In genomic region chr6:142822882-142823578, GRCh38 we compare ENCODE assay signal across 9 cellular contexts.
DNase-seq lines count a peak whose midpoint lies in the region; ATAC-seq lines count a peak whose summit lies in the region.
"Had no signal": no experiment of that assay in that cellular context is flagged by ENCODE, and none has a peak within 500 bp of the region (broad histone marks: within the 10 kb centered on the region; RNA-seq: fewer than 3 reads in every experiment).

No MANE protein-coding gene starts in this region.

- H3K27ac Mint-ChIP-seq in activated naive CD4-positive, alpha-beta T cell treated with anti-CD3 and anti-CD28 coated beads, Interleukin-2, amount 50 U/mL, for 24 hours = peak overlapping the region; percentile 99

- peak overlapping the region; percentile 83 for H3K4me3 Mint-ChIP-seq in activated naive CD4-positive, alpha-beta T cell treated with anti-CD3 and anti-CD28 coated beads, Interleukin-2, amount 50 U/mL, for 24 hours

- DNase-seq in activated naive CD4-positive, alpha-beta T cell treated with Interleukin-2 at 50 U/mL for 16 hours = no peak
- peak; percentile 86 for DNase-seq in NCI-H82 treated with DMSO at 0.1 percent for 48 hours (lab: John Stamatoyannopoulos, UW; ENCODE audit: unreplicated experiment)
- DNase-seq in dermis blood vessel endothelial cell = peak; percentile 15
- DNase-seq in stimulated activated naive CD8-positive, alpha-beta T cell treated with anti-CD3 and anti-CD28 coated beads, Interleukin-15, Interleukin-2, amounts not matched to agents 100 U/mL and 50 U/mL, for 24 hours = peak; percentile 49
- DNase-seq in NCI-H774 (lab: John Stamatoyannopoulos, UW) = no peak
- no peak for DNase-seq in GM19240 (ENCODE audit: insufficient read length, low spot score)
- no peak for DNase-seq in retina
- DNase-seq: kidney glomerular epithelial cell had no signal

- no peaks in the 10 kb centered on the region for H3K27me3 Mint-ChIP-seq in activated naive CD4-positive, alpha-beta T cell treated with anti-CD3 and anti-CD28 coated beads, Interleukin-2, amount 50 U/mL, for 24 hours

- H3K9me3 Mint-ChIP-seq in activated naive CD4-positive, alpha-beta T cell treated with anti-CD3 and anti-CD28 coated beads, Interleukin-2, amount 50 U/mL, for 24 hours = no peaks in the 10 kb centered on the region

- peaks cover 22% of the 10 kb centered on the region for H3K36me3 Mint-ChIP-seq in activated naive CD4-positive, alpha-beta T cell treated with anti-CD3 and anti-CD28 coated beads, Interleukin-2, amount 50 U/mL, for 24 hours

- peaks cover 81% of the 10 kb centered on the region for H3K4me1 Mint-ChIP-seq in activated naive CD4-positive, alpha-beta T cell treated with anti-CD3 and anti-CD28 coated beads, Interleukin-2, amount 50 U/mL, for 24 hours

- no peak for ATAC-seq in stimulated activated naive CD8-positive, alpha-beta T cell treated with anti-CD3 and anti-CD28 coated beads, Interleukin-15, Interleukin-2, amounts not matched to agents 100 U/mL and 50 U/mL, for 24 hours

Comparison
In these comparisons a context has a peak if more than half of its experiments do, and no peak if none do; other contexts are left out.
1. DNase-seq: peak in NCI-H82 treated with DMSO at 0.1 percent for 48 hours (single experiment), dermis blood vessel endothelial cell (single experiment) and stimulated activated naive CD8-positive, alpha-beta T cell treated with anti-CD3 and anti-CD28 coated beads, Interleukin-15, Interleukin-2, amounts not matched to agents 100 U/mL and 50 U/mL, for 24 hours (single experiment); none in activated naive CD4-positive, alpha-beta T cell treated with Interleukin-2 at 50 U/mL for 16 hours (single experiment), NCI-H774 (single experiment), GM19240 (single experiment) and retina (single experiment).